In genomic region chr1:225508538-225509375, GRCh38 we compare ENCODE assay signal across 8 cellular contexts.
DNase-seq lines count a peak whose midpoint lies in the region; ATAC-seq and TF ChIP-seq lines count a peak whose summit lies in the region.

No MANE protein-coding gene starts in this region.

- TF ChIP-seq CTCF in lung (IDR thresholded peaks at IDR 0.05; ENCODE audit: control extremely low read depth, extremely low read depth) (no peak), vagina (IDR thresholded peaks at IDR 0.05) (no peak)

- H3K27me3 ChIP-seq in lung (ENCODE audit: control insufficient read depth, insufficient read depth) (no peaks in the 10 kb centered on the region), vagina (no peaks in the 10 kb centered on the region)

- no peaks in the 10 kb centered on the region for H3K9me3 Mint-ChIP-seq in activated CD8-positive, alpha-beta memory T cell treated with anti-CD3 and anti-CD28 coated beads, Interleukin-2, amount 10 ng/mL, durations not matched to agents 7 days and 5 days (ENCODE audit: low read depth)

- intact Hi-C loops in vagina (cut with DNase I) = no loop called here

- H3K4me1 ChIP-seq in lung (ENCODE audit: control insufficient read depth in 2 of 2, insufficient read depth in 2 of 2, low read length in 2 of 2) = peaks cover 0 to 12% of the 10 kb centered on the region in 2 donors
- peaks cover 17% of the 10 kb centered on the region for H3K4me1 ChIP-seq in vagina

- peaks cover 2% of the 10 kb centered on the region for H3K4me1 Mint-ChIP-seq in activated CD8-positive, alpha-beta memory T cell treated with anti-CD3 and anti-CD28 coated beads, Interleukin-2, amount 10 ng/mL, durations not matched to agents 7 days and 5 days

- no peak for TF ChIP-seq POLR2A in vagina (IDR thresholded peaks at IDR 0.05)

- H3K27ac ChIP-seq in lung (ENCODE audit: low read depth in 1 of 2, low read length in 1 of 2) (peak overlapping the region; percentile 43 to 89), vagina (peak overlapping the region; percentile 62)

- DNase-seq in GM04503 (ENCODE audit: low read depth) = peak; percentile 93
- DNase-seq in NCI-H226 = peak; percentile 81
- peak; percentile 98 for DNase-seq in dermis blood vessel endothelial cell
- DNase-seq in lung (ENCODE audit: low spot score) = no peak
- DNase-seq in vagina (ENCODE audit: extremely low spot score in 2 of 2) = no peak
- DNase-seq in NCI-H1048 (lab: John Stamatoyannopoulos, UW) = no peak
- no peak for DNase-seq in activated CD8-positive, alpha-beta memory T cell treated with anti-CD3 and anti-CD28 coated beads, Interleukin-2, amount 10 ng/mL, durations not matched to agents 7 days and 5 days

- H3K36me3 ChIP-seq in lung (ENCODE audit: control insufficient read depth in 2 of 2, insufficient read depth in 2 of 2, low read length in 2 of 2) = peaks cover 0 to 7% of the 10 kb centered on the region in 2 donors
- H3K36me3 ChIP-seq in vagina = peaks cover 0 to 4% of the 10 kb centered on the region in 2 donors

- no peak overlapping the region for H3K27ac Mint-ChIP-seq in activated CD8-positive, alpha-beta memory T cell treated with anti-CD3 and anti-CD28 coated beads, Interleukin-2, amount 10 ng/mL, durations not matched to agents 7 days and 5 days

- ATAC-seq in lung (ENCODE audit: insufficient read depth, low FRiP score) (peak; percentile 97), HG02981 (IDR thresholded peaks at IDR 0.05; ENCODE audit: unreplicated experiment) (no peak)
- ATAC-seq in activated CD8-positive, alpha-beta memory T cell treated with anti-CD3 and anti-CD28 coated beads, Interleukin-2, amount 10 ng/mL, durations not matched to agents 7 days and 5 days = no peak

- no peak overlapping the region for H3K4me3 Mint-ChIP-seq in activated CD8-positive, alpha-beta memory T cell treated with anti-CD3 and anti-CD28 coated beads, Interleukin-2, amount 10 ng/mL, durations not matched to agents 7 days and 5 days

- WGBS in lung, 2 donors = 73 to 83% methylated on average over 12 of the region's 12 CpGs

- CTCF ChIA-PET in activated CD8-positive, alpha-beta memory T cell treated with anti-CD3 and anti-CD28 coated beads, Interleukin-2, amount 10 ng/mL, durations not matched to agents 7 days and 5 days (lab: Charles Lee) = interaction anchor here (0.6 kb wide), 1 partner anchor 203 kb away, joined by 3 read pairs; no protein-coding TSS in a partner anchor

- H3K36me3 Mint-ChIP-seq in activated CD8-positive, alpha-beta memory T cell treated with anti-CD3 and anti-CD28 coated beads, Interleukin-2, amount 10 ng/mL, durations not matched to agents 7 days and 5 days = no peaks in the 10 kb centered on the region

- H3K4me3 ChIP-seq in lung = no peak overlapping the region
- no peak overlapping the region for H3K4me3 ChIP-seq in vagina

- peaks cover 14% of the 10 kb centered on the region for H3K27me3 Mint-ChIP-seq in activated CD8-positive, alpha-beta memory T cell treated with anti-CD3 and anti-CD28 coated beads, Interleukin-2, amount 10 ng/mL, durations not matched to agents 7 days and 5 days

- H3K9me3 ChIP-seq in lung (ENCODE audit: control insufficient read depth in 2 of 2, insufficient read depth in 1 of 2, low read length in 1 of 2) = no peaks in the 10 kb centered on the region
- no peaks in the 10 kb centered on the region for H3K9me3 ChIP-seq in vagina

Comparison
In these comparisons a context has a peak if more than half of its experiments do, and no peak if none do; other contexts are left out.
1. DNase-seq: peak in GM04503 (single experiment), NCI-H226 (single experiment) and dermis blood vessel endothelial cell (single experiment); none in lung (single experiment), vagina (0 of 2), NCI-H1048 (single experiment) and activated CD8-positive, alpha-beta memory T cell treated with anti-CD3 and anti-CD28 coated beads, Interleukin-2, amount 10 ng/mL, durations not matched to agents 7 days and 5 days (single experiment).